Comparison of ENCODE assay signal across 8 cellular contexts in the genomic region with DNA sequence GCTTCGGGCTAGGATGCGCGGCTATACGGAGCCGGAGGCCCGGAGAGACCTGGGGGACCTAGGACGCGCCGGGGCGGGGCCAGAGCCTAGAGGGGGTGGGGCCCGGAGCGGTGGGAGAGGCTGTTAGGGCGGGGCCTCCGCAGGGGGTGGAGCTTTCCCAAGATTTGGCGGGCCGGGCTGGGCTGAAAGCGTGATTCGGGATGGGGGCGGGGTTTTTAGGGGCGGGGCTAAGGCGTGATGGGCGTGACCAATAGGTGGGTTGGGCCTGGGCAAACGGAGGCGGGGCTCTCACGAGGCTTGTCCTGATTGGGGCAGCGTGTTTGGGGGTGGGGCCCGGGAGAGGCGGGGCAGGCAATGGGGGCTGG. TPM values are rescaled to one million over a fixed set of nuclear protein-coding genes. Genes with fewer than 3 reads are reported as not detected.
DNase-seq lines count a peak whose midpoint lies in the region; ATAC-seq and TF ChIP-seq lines count a peak whose summit lies in the region.

No MANE protein-coding gene starts in this region.

- no peaks in the 10 kb centered on the region for H3K36me3 ChIP-seq in kidney epithelial cell (ENCODE audit: control insufficient read depth, insufficient read depth, low read length)

- DNase-seq in AG09309 (ENCODE audit: low read depth) (peak; percentile 53), NCI-H345 treated with DMSO at 0.1 percent for 48 hours (lab: John Stamatoyannopoulos, UW; ENCODE audit: unreplicated experiment) (peak; percentile 77), cerebellum (ENCODE audit: low spot score) (peak; percentile 94), kidney epithelial cell (ENCODE audit: low read depth) (peak; percentile 39)
- peak; percentile 87 to 95 for DNase-seq in activated CD4-positive, alpha-beta T cell treated with anti-CD3 and anti-CD28 coated beads for 24 hours (ENCODE audit: low read depth in 2 of 2)
- peak; percentile 82 to 87 for DNase-seq in stimulated activated CD4-positive, alpha-beta T cell treated with anti-CD3 and anti-CD28 coated beads, Interleukin-15, amount 100 ng/mL, for 1 hour (ENCODE audit: low read depth in 1 of 2, low spot score in 1 of 2)

- ATAC-seq in GM18909 (IDR thresholded peaks at IDR 0.05; ENCODE audit: poor library complexity, unreplicated experiment) (peak; percentile 47), HG03196 (IDR thresholded peaks at IDR 0.05; ENCODE audit: unreplicated experiment) (peak; percentile 34)

- H3K4me3 ChIP-seq in AG09309 (ENCODE audit: control insufficient read depth, low read depth, low read length), result peak overlapping the region; percentile 66
- peak overlapping the region; percentile 90 for H3K4me3 ChIP-seq in kidney epithelial cell (ENCODE audit: low read depth, low read length)

- TF ChIP-seq CTCF in AG09309 (IDR thresholded peaks at IDR 0.05; ENCODE audit: control insufficient read depth, insufficient read depth, low read depth, low read length, missing control alignments), result no peak
- no peak for TF ChIP-seq CTCF in kidney epithelial cell (IDR thresholded peaks at IDR 0.05; ENCODE audit: insufficient read depth, low read length, poor library complexity, severe bottlenecking)

- H3K27me3 ChIP-seq in kidney epithelial cell (ENCODE audit: control insufficient read depth, insufficient read depth, low read length), result no peaks in the 10 kb centered on the region

RNA-seq across cellular contexts. Expression of gene RAB11B, which starts 0.4 kb away (rescaled TPM):
- total RNA-seq in cerebellum (100 TPM), kidney epithelial cell (58.2 and 69.8 TPM in 2 replicates)

RNA-seq across cellular contexts. Expression of gene MARCHF2, which starts 22.5 kb away (rescaled TPM):
- total RNA-seq in cerebellum, result 30.1 TPM
- 75.0 and 95.9 TPM in 2 replicates for total RNA-seq in kidney epithelial cell

RNA-seq across cellular contexts. Expression of gene ANGPTL4, which starts 26.6 kb away (rescaled TPM):
- total RNA-seq in cerebellum, result 0.91 TPM
- total RNA-seq in kidney epithelial cell, result 22.4 and 31.4 TPM in 2 replicates

RNA-seq across cellular contexts. Expression of gene KANK3, which starts 47.5 kb away (rescaled TPM):
- total RNA-seq in cerebellum (4.5 TPM), kidney epithelial cell (3.7 and 8.1 TPM in 2 replicates)

RNA-seq across cellular contexts. Expression of gene HNRNPM, which starts 54.2 kb away (rescaled TPM):
- total RNA-seq in cerebellum (79.7 TPM), kidney epithelial cell (97.1 and 115 TPM in 2 replicates)

Comparison
In these comparisons a context has a peak if more than half of its experiments do, and no peak if none do; other contexts are left out.
1. Peak in every context shown above with its lines: DNase-seq, ATAC-seq and H3K4me3 ChIP-seq.
2. DNase-seq: peak in every context shown above with its lines; median percentile 94 in cerebellum; 91 in activated CD4-positive, alpha-beta T cell treated with anti-CD3 and anti-CD28 coated beads for 24 hours; 84 in stimulated activated CD4-positive, alpha-beta T cell treated with anti-CD3 and anti-CD28 coated beads, Interleukin-15, amount 100 ng/mL, for 1 hour; 77 in NCI-H345 treated with DMSO at 0.1 percent for 48 hours; 53 in AG09309; 39 in kidney epithelial cell.
3. RNA of gene ANGPTL4, which starts 26.6 kb away (total RNA-seq): 22.4 to 31.4 TPM in kidney epithelial cell; 0.91 TPM in cerebellum (single experiment); every median in the first group is over 10 times any median in the second.